In the genomic region with DNA sequence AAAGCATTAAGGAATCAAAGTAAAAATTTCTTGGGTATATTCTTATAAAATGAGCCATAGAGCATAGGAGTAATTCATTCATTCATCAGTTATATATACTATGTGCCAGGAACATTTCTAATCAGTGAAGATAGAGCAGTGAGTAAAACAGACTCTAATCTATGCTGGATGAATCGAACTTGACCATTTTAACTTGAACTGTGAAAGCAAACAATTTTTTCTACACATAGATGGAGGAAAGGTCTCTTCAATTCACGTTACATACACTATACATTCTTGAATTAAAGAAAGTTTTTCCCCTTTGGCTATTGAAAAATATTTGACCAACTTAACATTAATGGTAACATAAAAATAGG, we compare ENCODE assay signal across 11 cellular contexts. TPM values are rescaled to one million over a fixed set of nuclear protein-coding genes. Genes with fewer than 3 reads are reported as not detected.
DNase-seq lines count a peak whose midpoint lies in the region; ATAC-seq, FAIRE-seq and TF ChIP-seq lines count a peak whose summit lies in the region.
"Had no signal": no experiment of that assay in that cellular context is flagged by ENCODE, and none has a peak within 500 bp of the region (broad histone marks: within the 10 kb centered on the region; RNA-seq: fewer than 3 reads in every experiment).

No MANE protein-coding gene starts in this region.

- no peaks in the 10 kb centered on the region for H3K27me3 ChIP-seq in heart right ventricle
- no peaks in the 10 kb centered on the region for H3K27me3 ChIP-seq in astrocyte (ENCODE audit: insufficient read depth, low read length)
- H3K27me3 ChIP-seq in uterus = no peaks in the 10 kb centered on the region
- no peaks in the 10 kb centered on the region for H3K27me3 ChIP-seq in thyroid gland
- H3K27me3 ChIP-seq in small intestine (ENCODE audit: control insufficient read depth in 2 of 2, insufficient read depth in 2 of 2, low read length in 2 of 2) = no peaks in the 10 kb centered on the region

- no peaks in the 10 kb centered on the region for H3K27me3 Mint-ChIP-seq in astrocyte (ENCODE audit: low read depth, unreplicated experiment)
- H3K27me3 Mint-ChIP-seq in memory B cell = no peaks in the 10 kb centered on the region

- no peak for DNase-seq in heart right ventricle
- DNase-seq in left cardiac atrium = no peak
- DNase-seq in astrocyte (ENCODE audit: low read depth) = no peak
- no peak for DNase-seq in memory B cell (ENCODE audit: low spot score in 2 of 2)
- no peak for DNase-seq in uterus
- no peak for DNase-seq in hepatic stellate cell (ENCODE audit: low spot score)
- no peak for DNase-seq in thyroid gland
- no peak for DNase-seq in small intestine
- DNase-seq: left colon, NCI-H146 had no signal

- FAIRE-seq in astrocyte (lab: Jason Lieb, UNC) = no peak
- no peak for FAIRE-seq in small intestine (lab: Jason Lieb, UNC)
- FAIRE-seq: H1 had no signal

- H3K4me3 ChIP-seq in heart right ventricle = peak overlapping the region in 9 of 10 donors; percentile 76 to 99 (median 88)
- peak overlapping the region; percentile 79 for H3K4me3 ChIP-seq in astrocyte (ENCODE audit: insufficient read depth, low read depth, low read length)
- H3K4me3 ChIP-seq in uterus = peak overlapping the region; percentile 77 to 99
- H3K4me3 ChIP-seq in thyroid gland (replicated peaks in 1 of 3) = peak overlapping the region in 1 of 3 donors; percentile 94
- peak overlapping the region in 1 of 2 donors; percentile 98 for H3K4me3 ChIP-seq in small intestine (ENCODE audit: low read depth in 1 of 2, low read length in 2 of 2)

- intact Hi-C loops in heart right ventricle (cut with DNase I) (loop anchor here in 4 of 10 donors (5.0 kb wide), 3 partner anchors 35 to 50 kb away; no protein-coding TSS in a partner anchor), left cardiac atrium (cut with DNase I) (no loop called here), uterus (cut with DNase I; ENCODE audit: low total_unique reads) (no loop called here), thyroid gland (cut with DNase I) (no loop called here)

- H3K79me2 ChIP-seq in astrocyte (ENCODE audit: insufficient read depth, low read length) = peaks cover 61% of the 10 kb centered on the region

- H3K36me3 ChIP-seq in heart right ventricle (peaks cover 0 to 5% (median 0%) of the 10 kb centered on the region in 9 donors), astrocyte (ENCODE audit: insufficient read depth, low read length) (no peaks in the 10 kb centered on the region), uterus (no peaks in the 10 kb centered on the region), thyroid gland (no peaks in the 10 kb centered on the region), small intestine (ENCODE audit: control insufficient read depth in 2 of 2, insufficient read depth in 2 of 2, low read length in 2 of 2) (no peaks in the 10 kb centered on the region)

- no peak for TF ChIP-seq POLR2A in uterus (IDR thresholded peaks at IDR 0.05)
- no peak for TF ChIP-seq POLR2A in thyroid gland (IDR thresholded peaks at IDR 0.05)

- peaks cover 58% of the 10 kb centered on the region for H4K20me1 ChIP-seq in astrocyte (ENCODE audit: insufficient read depth, low read length)

- H3K4me1 Mint-ChIP-seq in astrocyte (ENCODE audit: low read depth, unreplicated experiment) (peaks cover 18% of the 10 kb centered on the region), memory B cell (peaks cover 35% of the 10 kb centered on the region)

- ATAC-seq in heart right ventricle (no peak), left cardiac atrium (no peak), memory B cell (ENCODE audit: low read depth) (no peak)
- ATAC-seq: left colon had no signal

- no peak overlapping the region for H2AFZ ChIP-seq in astrocyte (ENCODE audit: low read depth, low read length)

- H3K4me2 ChIP-seq in astrocyte (ENCODE audit: low read length) = peak overlapping the region; percentile 89

- H3K27ac Mint-ChIP-seq in astrocyte (ENCODE audit: unreplicated experiment) (no peak overlapping the region), memory B cell (peak overlapping the region; percentile 87)

- peak overlapping the region; percentile 93 for H3K9ac ChIP-seq in astrocyte (ENCODE audit: low read length)

- TF ChIP-seq CTCF in heart right ventricle (IDR thresholded peaks at IDR 0.05) = no peak
- no peak for TF ChIP-seq CTCF in astrocyte (IDR thresholded peaks at IDR 0.05; ENCODE audit: insufficient read depth, low read depth, low read length)
- no peak for TF ChIP-seq CTCF in uterus (IDR thresholded peaks at IDR 0.05)
- TF ChIP-seq CTCF in thyroid gland (IDR thresholded peaks at IDR 0.05) = no peak

- no peaks in the 10 kb centered on the region for H3K9me3 Mint-ChIP-seq in astrocyte (ENCODE audit: unreplicated experiment)
- H3K9me3 Mint-ChIP-seq in memory B cell = no peaks in the 10 kb centered on the region

- H3K36me3 Mint-ChIP-seq in astrocyte (ENCODE audit: low read depth, unreplicated experiment) (peaks cover under 1% of the 10 kb centered on the region), memory B cell (no peaks in the 10 kb centered on the region)

- H3K9me3 ChIP-seq in heart right ventricle (no peaks in the 10 kb centered on the region), astrocyte (ENCODE audit: insufficient read depth, low read depth, low read length) (no peaks in the 10 kb centered on the region), uterus (no peaks in the 10 kb centered on the region), thyroid gland (no peaks in the 10 kb centered on the region), small intestine (ENCODE audit: control insufficient read depth, low read depth) (no peaks in the 10 kb centered on the region)

- WGBS in heart right ventricle, 2 donors = 32 to 34% methylated on average over 2 of the region's 2 CpGs
- 62 to 68% methylated on average over 2 of the region's 2 CpGs for WGBS in thyroid gland, 2 donors
- WGBS in small intestine, 3 donors = 16 to 33% (median 33%) methylated on average over 2 of the region's 2 CpGs

- peak overlapping the region; percentile 91 for H3K4me3 Mint-ChIP-seq in astrocyte (ENCODE audit: unreplicated experiment)
- peak overlapping the region; percentile 86 for H3K4me3 Mint-ChIP-seq in memory B cell

- H3K27ac ChIP-seq in heart right ventricle (peak overlapping the region in 6 of 10 donors; percentile 93 to 97 (median 94)), astrocyte (ENCODE audit: low read depth, low read length) (no peak overlapping the region), uterus (peak overlapping the region; percentile 90 to 96), thyroid gland (peak overlapping the region in 1 of 3 donors; percentile 87), small intestine (ENCODE audit: low read depth in 1 of 2, low read length in 1 of 2) (no peak overlapping the region)

- H3K4me1 ChIP-seq in heart right ventricle (peaks cover 3 to 62% (median 60%) of the 10 kb centered on the region in 9 donors), astrocyte (ENCODE audit: insufficient read depth, low read length) (peaks cover 13% of the 10 kb centered on the region), uterus (peaks cover 0 to 4% of the 10 kb centered on the region in 2 donors), thyroid gland (peaks cover 43 to 59% of the 10 kb centered on the region in 2 donors), small intestine (ENCODE audit: control insufficient read depth in 2 of 2, insufficient read depth in 1 of 2, low read depth in 1 of 2, low read length in 1 of 2) (peaks cover 4 to 15% of the 10 kb centered on the region in 2 donors)

RNA-seq across cellular contexts. Expression of gene MACO1, which starts 1.6 kb away (rescaled TPM):
- total RNA-seq in heart right ventricle (10 to 100 TPM in 9 of 10 donors, 1 to 10 TPM in 1; 9.4 to 15.5 (median 13.5) TPM), left cardiac atrium (10 to 100 TPM; 15.1 to 16.4 TPM), astrocyte (31.8 and 37.4 TPM in 2 replicates), uterus (10 to 100 TPM; 15.4 to 26.8 (median 20.2) TPM), thyroid gland (10 to 100 TPM; 25.6 to 31.8 (median 28.7) TPM)
- polyA plus RNA-seq in heart right ventricle (1 to 10 TPM; 8.7 to 8.9 TPM), small intestine (10 to 100 TPM in 1 of 3 donors, 1 to 10 TPM in 2; 8.1 to 11.2 (median 8.3) TPM)

RNA-seq across cellular contexts. Expression of gene RHCE, which starts 11.7 kb away (rescaled TPM):
- total RNA-seq in heart right ventricle (1 to 10 TPM in 4 of 10 donors, under 1 TPM in 6; 0.26 to 4.9 (median 0.92) TPM), left cardiac atrium (under 1 TPM; 0.65 to 0.71 TPM), astrocyte (0.75 and 1.4 TPM in 2 replicates), uterus (under 1 TPM in 1 of 4 donors, not detected in 3; 0.41 TPM), thyroid gland (1 to 10 TPM in 1 of 4 donors, under 1 TPM in 2, not detected in 1; 0.33 to 1.5 (median 0.39) TPM)
- polyA plus RNA-seq in heart right ventricle (1 to 10 TPM in 1 of 2 donors, under 1 TPM in 1; 0.17 to 2.6 TPM), small intestine (under 1 TPM in 1 of 3 donors, not detected in 2; 0.06 TPM)

Comparison
In these comparisons a context has a peak if more than half of its experiments do, and no peak if none do; other contexts are left out.
1. H3K27ac ChIP-seq: peak in heart right ventricle (6 of 10) and uterus (2 of 2); none in astrocyte (single experiment) and small intestine (0 of 2).